13 cellular contexts compared by ENCODE assay signal in the genomic region with DNA sequence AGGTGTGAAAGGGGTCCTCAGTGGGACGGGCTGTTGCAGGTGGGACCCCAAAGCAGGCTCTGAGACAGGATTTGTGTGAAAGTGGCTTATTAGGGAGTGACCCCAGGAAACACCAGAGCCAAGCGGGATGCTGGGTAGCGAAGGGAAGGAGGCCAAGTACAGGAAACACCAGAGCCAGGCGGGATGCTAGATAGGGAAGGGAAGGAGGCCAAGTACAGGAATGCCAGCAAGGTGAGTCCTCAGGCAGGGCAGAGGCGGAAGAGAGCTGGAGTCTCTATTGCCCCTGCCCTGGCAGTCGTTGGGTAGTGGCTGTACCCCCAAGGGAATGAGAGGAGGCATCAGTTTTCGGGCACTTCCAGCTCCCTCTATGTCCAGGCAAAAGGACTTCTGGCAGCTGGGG. TPM values are rescaled to one million over a fixed set of nuclear protein-coding genes. Genes with fewer than 3 reads are reported as not detected.
A peak's percentile ranks its signal among the peaks of the same experiment; 100 is the strongest.
DNase-seq lines count a peak whose midpoint lies in the region; ATAC-seq, FAIRE-seq and TF ChIP-seq lines count a peak whose summit lies in the region.
"Had no signal": no experiment of that assay in that cellular context is flagged by ENCODE, and none has a peak within 500 bp of the region (broad histone marks: within the 10 kb centered on the region; RNA-seq: fewer than 3 reads in every experiment).

No MANE protein-coding gene starts in this region.

- H3K79me2 ChIP-seq in HepG2 (ENCODE audit: insufficient read depth, low read length) (no peaks in the 10 kb centered on the region), Karpas-422 (ENCODE audit: low read length) (no peaks in the 10 kb centered on the region)

- no peak for TF ChIP-seq CTCF in liver (IDR thresholded peaks at IDR 0.05; ENCODE audit: low read depth, low read length, missing input control)
- no peak for TF ChIP-seq CTCF in HepG2 (CRISPR knock-in tag; IDR thresholded peaks at IDR 0.05)
- no peak for TF ChIP-seq CTCF in coronary artery (IDR thresholded peaks at IDR 0.05)
- no peak for TF ChIP-seq CTCF in right lobe of liver (IDR thresholded peaks at IDR 0.05)

- intact Hi-C loops in HepG2 (cut with micrococcal nuclease; ENCODE audit: unreplicated experiment) = no loop called here
- intact Hi-C loops in right lobe of liver (cut with DNase I) = no loop called here

- WGBS in liver = 46% methylated on average over 7 of the region's 7 CpGs
- WGBS in HepG2 (ENCODE audit: low lambda C conversion rate) = 41% methylated on average over 7 of the region's 7 CpGs
- WGBS in right lobe of liver (ENCODE audit: insufficient coverage, low coverage, low lambda C conversion rate, missing lambda C conversion rate) = 33% methylated on average over 5 of the region's 7 CpGs

- no peak overlapping the region for H2AFZ ChIP-seq in HepG2 (ENCODE audit: low read length)
- no peak overlapping the region for H2AFZ ChIP-seq in Karpas-422 (ENCODE audit: low read length)

- ATAC-seq in HepG2 (no peak), right lobe of liver (peak; percentile 61 to 84 (median 81))
- ATAC-seq: CD8-positive, alpha-beta T cell had no signal

- no peaks in the 10 kb centered on the region for H4K20me1 ChIP-seq in HepG2 (ENCODE audit: insufficient read depth, low read length)
- H4K20me1 ChIP-seq in Karpas-422 (ENCODE audit: insufficient read depth, low read depth, low read length) = no peaks in the 10 kb centered on the region

- in situ Hi-C loops in HepG2 (cut with HindIII; ENCODE audit: extremely low pct_ligation_motif_present, low pct_unique_long_range_greater_than_20kb) = no loop called here

- no TSS peak for BruUV-seq in HepG2 (replicated peaks; lab: Mats Ljungman, UMichigan)

- H3K4me3 ChIP-seq in liver (ENCODE audit: low read depth in 1 of 3, low read length in 3 of 3) (no peak overlapping the region), HepG2 (replicated peaks in 1 of 3; ENCODE audit: insufficient read depth in 1 of 3, low read depth in 2 of 3, low read length in 3 of 3) (no peak overlapping the region), coronary artery (no peak overlapping the region), right lobe of liver (no peak overlapping the region), Karpas-422 (ENCODE audit: low read length) (no peak overlapping the region)

- FAIRE-seq in HepG2 (lab: Jason Lieb, UNC) = no peak
- FAIRE-seq: H54, RCC 7860 had no signal

- H3K36me3 ChIP-seq in liver (ENCODE audit: control insufficient read depth in 4 of 4, insufficient read depth in 3 of 4, low read depth in 1 of 4, low read length in 3 of 4) = no peaks in the 10 kb centered on the region
- no peaks in the 10 kb centered on the region for H3K36me3 ChIP-seq in HepG2 (replicated peaks in 1 of 2; ENCODE audit: control insufficient read depth in 1 of 2, insufficient read depth in 2 of 2, low read length in 2 of 2)
- H3K36me3 ChIP-seq in right lobe of liver = no peaks in the 10 kb centered on the region
- no peaks in the 10 kb centered on the region for H3K36me3 ChIP-seq in Karpas-422 (ENCODE audit: insufficient read depth, low read length)

- POLR2A ChIA-PET in HepG2 (lab: Yijun Ruan, JAX) = no interaction called here

- TF ChIP-seq POLR2A in HepG2 (IDR thresholded peaks at IDR 0.05; ENCODE audit: insufficient read depth in 1 of 2, low read depth in 2 of 2, low read length in 2 of 2) = no peak
- TF ChIP-seq POLR2A in right lobe of liver (IDR thresholded peaks at IDR 0.05) = no peak

- no peaks in the 10 kb centered on the region for H3K9me3 ChIP-seq in liver (ENCODE audit: control insufficient read depth in 4 of 4, low read length in 3 of 4)
- H3K9me3 ChIP-seq in HepG2 (ENCODE audit: low read length) = no peaks in the 10 kb centered on the region
- H3K9me3 ChIP-seq in right lobe of liver = no peaks in the 10 kb centered on the region
- H3K9me3 ChIP-seq in Karpas-422 (ENCODE audit: low read length) = no peaks in the 10 kb centered on the region

- no peaks in the 10 kb centered on the region for H3K27me3 ChIP-seq in liver (ENCODE audit: control insufficient read depth in 4 of 4, insufficient read depth in 4 of 4, low read length in 3 of 4)
- peaks cover 4 to 14% of the 10 kb centered on the region in 2 experiments; a peak in 2 of 5 replicates for H3K27me3 ChIP-seq in HepG2 (ENCODE audit: control insufficient read depth in 1 of 2, insufficient read depth in 2 of 2, low read length in 2 of 2)
- no peaks in the 10 kb centered on the region for H3K27me3 ChIP-seq in right lobe of liver
- H3K27me3 ChIP-seq in Karpas-422 (ENCODE audit: low read length) = no peaks in the 10 kb centered on the region

- CTCF ChIA-PET in HepG2 (lab: Yijun Ruan, JAX; ENCODE audit: low intra/inter-chr PET ratio, low total read pairs) = no interaction called here

- no peak for TF ChIP-seq EP300 in HepG2 (IDR thresholded peaks at IDR 0.05; ENCODE audit: low read depth in 2 of 2, low read length in 2 of 2)
- TF ChIP-seq EP300 in HepG2 (CRISPR knock-in tag; IDR thresholded peaks at IDR 0.05; ENCODE audit: borderline replicate concordance) = no peak

- H3K9me2 ChIP-seq in Karpas-422 (replicated peaks; ENCODE audit: insufficient read depth, low read length) = no peaks in the 10 kb centered on the region

- TF ChIP-seq RAD21 in liver (IDR thresholded peaks at IDR 0.05) = no peak
- no peak for TF ChIP-seq RAD21 in HepG2 (CRISPR knock-in tag; IDR thresholded peaks at IDR 0.05)

- H3K4me1 ChIP-seq in liver (ENCODE audit: control insufficient read depth in 4 of 4, insufficient read depth in 4 of 4, low read length in 3 of 4) (peaks cover 3 to 12% (median 9%) of the 10 kb centered on the region in 4 donors), HepG2 (ENCODE audit: insufficient read depth, low read length) (peaks cover 11% of the 10 kb centered on the region), right lobe of liver (peaks cover 0 to 13% (median 3%) of the 10 kb centered on the region in 4 donors), Karpas-422 (ENCODE audit: low read length) (peaks cover 31% of the 10 kb centered on the region)

- H3K27ac ChIP-seq in liver (ENCODE audit: low read depth in 1 of 2, low read length in 2 of 2) (no peak overlapping the region), HepG2 (ENCODE audit: extremely low read length, insufficient read depth, low read length) (no peak overlapping the region), coronary artery (peak overlapping the region; percentile 77 to 92), right lobe of liver (no peak overlapping the region), Karpas-422 (ENCODE audit: low read length) (no peak overlapping the region)

- H3K9ac ChIP-seq in liver (ENCODE audit: low read depth in 1 of 2, low read length in 2 of 2) = no peak overlapping the region
- H3K9ac ChIP-seq in HepG2 (ENCODE audit: insufficient read depth, low read depth, low read length) = no peak overlapping the region
- H3K9ac ChIP-seq in Karpas-422 (ENCODE audit: low read length) = no peak overlapping the region

- H3K4me2 ChIP-seq in HepG2 (ENCODE audit: low read depth, low read length) = no peak overlapping the region
- no peak overlapping the region for H3K4me2 ChIP-seq in Karpas-422 (ENCODE audit: low read depth, low read length, poor library complexity, severe bottlenecking)

- DNase-seq in HepG2 (ENCODE audit: low spot score) (no peak), coronary artery (ENCODE audit: low spot score) (peak; percentile 70), right lobe of liver (no peak), NCI-H187 treated with DMSO at 0.1 percent for 48 hours (lab: John Stamatoyannopoulos, UW) (no peak), Karpas-422 (no peak), GDM1 (lab: John Stamatoyannopoulos, UW) (no peak)
- DNase-seq: CD8-positive, alpha-beta T cell; MV-4-11; NCI-H1417 treated with DMSO at 0.1 percent for 48 hours; NCI-H2029 treated with DMSO at 0.1 percent for 48 hours had no signal

TF ChIP-seq in liver, 16 proteins besides CTCF, POLR2A, EP300 and RAD21 (continues in another document):
- TF ChIP-seq SP1 (IDR thresholded peaks at IDR 0.05) = no peak
- TF ChIP-seq FOXA1 (IDR thresholded peaks at IDR 0.05) = no peak

TF ChIP-seq in HepG2, 621 proteins besides CTCF, POLR2A, EP300 and RAD21 (continues in another document):
- TF ChIP-seq ZNF20 (CRISPR knock-in tag; IDR thresholded peaks at IDR 0.05) (no peak), ZNF34 (CRISPR knock-in tag; IDR thresholded peaks at IDR 0.05; ENCODE audit: borderline replicate concordance) (no peak)
- TF ChIP-seq, protein P1, sequence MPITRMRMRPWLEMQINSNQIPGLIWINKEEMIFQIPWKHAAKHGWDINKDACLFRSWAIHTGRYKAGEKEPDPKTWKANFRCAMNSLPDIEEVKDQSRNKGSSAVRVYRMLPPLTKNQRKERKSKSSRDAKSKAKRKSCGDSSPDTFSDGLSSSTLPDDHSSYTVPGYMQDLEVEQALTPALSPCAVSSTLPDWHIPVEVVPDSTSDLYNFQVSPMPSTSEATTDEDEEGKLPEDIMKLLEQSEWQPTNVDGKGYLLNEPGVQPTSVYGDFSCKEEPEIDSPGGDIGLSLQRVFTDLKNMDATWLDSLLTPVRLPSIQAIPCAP (CRISPR knock-in tag; IDR thresholded peaks at IDR 0.05; ENCODE audit: low read depth) = no peak

RNA-seq across cellular contexts. Expression of a gene that starts 30.5 kb away (rescaled TPM):
- total RNA-seq in liver (100 to 1,000 TPM; 120 to 260 TPM), HepG2 (2016; rRNA removed; fragmentation: Illumina TruSeq; extraction: Trizol) (4.2 and 4.5 TPM in 2 replicates), right lobe of liver (100 to 1,000 TPM; 135 to 940 (median 474) TPM)
- polyA plus RNA-seq in liver (100 to 1,000 TPM; 106 to 375 TPM), HepG2 (2011; rRNA removed) (46.4 and 52.3 TPM in 2 replicates)
- 0.61 and 0.88 TPM in 2 replicates for total RNA-seq in HepG2 (2016; cell fraction: cytosol; rRNA removed; fragmentation: Illumina TruSeq; extraction: Trizol; ENCODE audit: low read depth)
- 3.3 and 4.3 TPM in 2 replicates for total RNA-seq in HepG2 (2016; cell fraction: insoluble cytoplasmic fraction; rRNA removed; fragmentation: Illumina TruSeq; extraction: Trizol)
- 2.1 and 2.3 TPM in 2 replicates for total RNA-seq in HepG2 (2016; cell fraction: membrane; rRNA removed; fragmentation: Illumina TruSeq; extraction: Trizol)
- total RNA-seq in HepG2 (2016; cell fraction: nucleus; rRNA removed; fragmentation: Illumina TruSeq; extraction: Trizol) = 4.3 and 4.5 TPM in 2 replicates
- 39.7 and 45.8 TPM in 2 replicates for polyA plus RNA-seq in HepG2 (2011; cell fraction: cytosol; rRNA removed)
- 48.4 and 54.8 TPM in 2 replicates for polyA plus RNA-seq in HepG2 (2011; cell fraction: nucleus; rRNA removed)
- 14.4 and 32.4 TPM in 2 replicates for polyA plus RNA-seq in HepG2 (2012)
- 1.5 and 1.8 TPM in 2 replicates for polyA plus RNA-seq in HepG2 (2016; cell fraction: cytosol; fragmentation: Illumina TruSeq; extraction: Trizol; ENCODE audit: low read depth)
- 5.3 and 7.5 TPM in 2 replicates for polyA plus RNA-seq in HepG2 (2016; cell fraction: insoluble cytoplasmic fraction; fragmentation: Illumina TruSeq; extraction: Trizol; ENCODE audit: low read depth)
- 2.5 TPM in 2 replicates for polyA plus RNA-seq in HepG2 (2016; cell fraction: membrane; fragmentation: Illumina TruSeq; extraction: Trizol; ENCODE audit: low read depth)
- 7.7 and 9.8 TPM in 2 replicates for polyA plus RNA-seq in HepG2 (2016; cell fraction: nucleus; fragmentation: Illumina TruSeq; extraction: Trizol; ENCODE audit: insufficient read depth, low read depth)
- polyA minus RNA-seq in HepG2 (2011; rRNA and poly(A)+ RNA removed; ENCODE audit: low replicate concordance) = 39.1 and 112 TPM in 2 replicates
- polyA minus RNA-seq in HepG2 (2011; cell fraction: cytosol; rRNA and poly(A)+ RNA removed) = 43.5 and 48.8 TPM in 2 replicates
- polyA minus RNA-seq in HepG2 (2011; cell fraction: nucleus; rRNA and poly(A)+ RNA removed) = 26.7 and 32.2 TPM in 2 replicates
- 0.11 and 0.15 TPM in 2 replicates for total RNA-seq in Karpas-422 (2014; rRNA removed; shearing (Covaris generic); ENCODE audit: low replicate concordance)
- total RNA-seq: CD8-positive, alpha-beta T cell had no signal

Comparison
In these comparisons a context has a peak if more than half of its experiments do, and no peak if none do; other contexts are left out.
1. RNA of a gene that starts 30.5 kb away (total RNA-seq): 135 to 940 TPM in right lobe of liver and 120 to 260 TPM in liver; 0.61 to 4.5 TPM in HepG2 and 0.11 to 0.15 TPM in Karpas-422; every median in the first group is over 10 times any median in the second.
2. H3K27ac ChIP-seq: peak in coronary artery (2 of 2); none in liver (0 of 2), HepG2 (single experiment), right lobe of liver (0 of 3) and Karpas-422 (single experiment).